Comparison of ENCODE assay signal across 8 cellular contexts in genomic region chr2:105397959-105398521, GRCh38. TPM values are rescaled to one million over a fixed set of nuclear protein-coding genes. Genes with fewer than 3 reads are reported as not detected.
DNase-seq lines count a peak whose midpoint lies in the region; ATAC-seq and TF ChIP-seq lines count a peak whose summit lies in the region.

No MANE protein-coding gene starts in this region.

- intact Hi-C loops in body of pancreas (cut with DNase I) (no loop called here), right lobe of liver (cut with DNase I) (no loop called here), transverse colon (cut with DNase I; ENCODE audit: low total_unique reads) (loop anchor here (10.0 kb wide), 1 partner anchor 47 kb away; no protein-coding TSS in a partner anchor)

- peak overlapping the region; percentile 69 for H3K27ac ChIP-seq in HUES48 (ENCODE audit: low read depth, low read length)
- peak overlapping the region; percentile 12 to 63 (median 15) for H3K27ac ChIP-seq in body of pancreas
- peak overlapping the region; percentile 66 to 74 (median 70) for H3K27ac ChIP-seq in right lobe of liver
- H3K27ac ChIP-seq in transverse colon: peak overlapping the region; percentile 85 to 95 (median 93)

- H3K27me3 ChIP-seq in BJ (ENCODE audit: control insufficient read depth, insufficient read depth, low read length) (no peaks in the 10 kb centered on the region), HUES48 (ENCODE audit: control insufficient read depth, insufficient read depth, low read length) (peaks cover 15% of the 10 kb centered on the region), body of pancreas (peaks cover 0 to 17% of the 10 kb centered on the region in 2 donors), right lobe of liver (no peaks in the 10 kb centered on the region), transverse colon (no peaks in the 10 kb centered on the region)

- TF ChIP-seq CTCF in BJ (IDR thresholded peaks at IDR 0.05; ENCODE audit: insufficient read depth, low read depth, low read length) (no peak), body of pancreas (IDR thresholded peaks at IDR 0.05) (no peak), right lobe of liver (IDR thresholded peaks at IDR 0.05) (no peak), transverse colon (IDR thresholded peaks at IDR 0.05) (no peak)

- CTCF ChIA-PET in BJ (lab: Yijun Ruan, JAX): interaction anchor here (0.6 to 4.0 kb wide), 8 partner anchors 11 to 123 kb away, joined by 3 to 11 read pairs (median 4); no protein-coding TSS in a partner anchor

- TF ChIP-seq POLR2A in body of pancreas (IDR thresholded peaks at IDR 0.05): no peak
- no peak for TF ChIP-seq POLR2A in right lobe of liver (IDR thresholded peaks at IDR 0.05)
- no peak for TF ChIP-seq POLR2A in transverse colon (IDR thresholded peaks at IDR 0.05)

- ATAC-seq in body of pancreas (peak; percentile 47), right lobe of liver (peak; percentile 55 to 69 (median 59)), GM18870 (IDR thresholded peaks at IDR 0.05; ENCODE audit: unreplicated experiment) (no peak)

- H3K4me1 ChIP-seq in HUES48 (ENCODE audit: control insufficient read depth, insufficient read depth, low read length) (peaks cover 12% of the 10 kb centered on the region), body of pancreas (peaks cover 12% of the 10 kb centered on the region), right lobe of liver (peaks cover 0 to 7% (median 0%) of the 10 kb centered on the region in 4 donors), transverse colon (peaks cover 0 to 48% (median 19%) of the 10 kb centered on the region in 4 donors)

- 26 to 71% methylated on average over 7 to 19 of the region's 19 CpGs for WGBS in body of pancreas, 2 donors
- WGBS in right lobe of liver (ENCODE audit: insufficient coverage, low coverage, low lambda C conversion rate, missing lambda C conversion rate): 12% methylated on average over 17 of the region's 19 CpGs
- 9 to 26% methylated on average over 6 to 19 of the region's 19 CpGs for WGBS in transverse colon (ENCODE audit: low coverage in 1 of 2), 2 donors

- POLR2A ChIA-PET in BJ (lab: Charles Lee): no interaction called here

- H3K36me3 ChIP-seq in BJ (ENCODE audit: control insufficient read depth, insufficient read depth, low read length): peaks cover 8% of the 10 kb centered on the region
- H3K36me3 ChIP-seq in HUES48 (ENCODE audit: control insufficient read depth, insufficient read depth, low read length): peaks cover 15% of the 10 kb centered on the region
- no peaks in the 10 kb centered on the region for H3K36me3 ChIP-seq in body of pancreas (replicated peaks in 1 of 2; ENCODE audit: insufficient read depth in 1 of 2, low read depth in 2 of 2)
- no peaks in the 10 kb centered on the region for H3K36me3 ChIP-seq in right lobe of liver
- H3K36me3 ChIP-seq in transverse colon: no peaks in the 10 kb centered on the region

- peak overlapping the region; percentile 99 for H3K9ac ChIP-seq in HUES48 (ENCODE audit: low read depth, low read length)

- TF ChIP-seq EP300 in transverse colon (IDR thresholded peaks at IDR 0.05; ENCODE audit: low read depth): no peak

- in situ Hi-C loops in transverse colon (cut with MboI; ENCODE audit: low pct_ligation_motif_present in 1 of 4, low pct_unique_long_range_greater_than_20kb in 1 of 4, low sequenced_read_pairs in 3 of 4): no loop called here

- H3K9me3 ChIP-seq in HUES48 (ENCODE audit: control insufficient read depth, insufficient read depth, low read length): 0 out of 2 replicates have a peak, but pooled peaks cover 3% of the 10 kb centered on the region
- no peaks in the 10 kb centered on the region for H3K9me3 ChIP-seq in body of pancreas
- no peaks in the 10 kb centered on the region for H3K9me3 ChIP-seq in right lobe of liver
- H3K9me3 ChIP-seq in transverse colon: no peaks in the 10 kb centered on the region

- no peak for DNase-seq in BJ (ENCODE audit: low read depth)
- DNase-seq in body of pancreas: no peak
- no peak for DNase-seq in right lobe of liver
- no peak for DNase-seq in transverse colon
- DNase-seq in NCI-H2107 treated with DMSO at 0.1 percent for 48 hours (lab: John Stamatoyannopoulos, UW; ENCODE audit: unreplicated experiment): no peak
- no peak for DNase-seq in stimulated activated CD4-positive, alpha-beta T cell treated with anti-CD3 and anti-CD28 coated beads, Interleukin-4, amount 100 ng/mL, for 24 hours

- H3K4me3 ChIP-seq in BJ (ENCODE audit: low read depth, low read length) (peak overlapping the region; percentile 100), HUES48 (ENCODE audit: low read depth, low read length) (peak overlapping the region; percentile 99), body of pancreas (no peak overlapping the region), right lobe of liver (peak overlapping the region; percentile 62 to 67 (median 63)), transverse colon (peak overlapping the region; percentile 61 to 76 (median 70))

RNA-seq across cellular contexts. Expression of gene FHL2, which starts 0.8 kb away (rescaled TPM):
- 472 and 546 TPM in 2 replicates for polyA plus RNA-seq in BJ (2011; rRNA removed)
- polyA minus RNA-seq in BJ (2011; rRNA and poly(A)+ RNA removed): 254 and 426 TPM in 2 replicates
- total RNA-seq in body of pancreas (10 to 100 TPM in 1 of 2 donors, 1 to 10 TPM in 1; 3.6 to 21.8 TPM), right lobe of liver (10 to 100 TPM in 3 of 6 experiments, 1 to 10 TPM in 3; 4.2 to 36.6 (median 12.0) TPM), transverse colon (100 to 1,000 TPM in 1 of 4 donors, 10 to 100 TPM in 3; 56.1 to 140 (median 89.2) TPM)

Comparison
In these comparisons a context has a peak if more than half of its experiments do, and no peak if none do; other contexts are left out.
1. H3K4me3 ChIP-seq: peak in BJ (single experiment), HUES48 (single experiment), right lobe of liver (3 of 3) and transverse colon (4 of 4); none in body of pancreas (0 of 2).
2. H3K27ac ChIP-seq: peak in every context shown above with its lines; median percentile 93 in transverse colon; 70 in right lobe of liver; 69 in HUES48; 15 in body of pancreas.